Comparison of ENCODE assay signal across 11 cellular contexts in genomic region chr4:2280531-2281300, GRCh38. TPM values are rescaled to one million over a fixed set of nuclear protein-coding genes. Genes with fewer than 3 reads are reported as not detected.
DNase-seq lines count a peak whose midpoint lies in the region; ATAC-seq and TF ChIP-seq lines count a peak whose summit lies in the region.
"Had no signal": no experiment of that assay in that cellular context is flagged by ENCODE, and none has a peak within 500 bp of the region (broad histone marks: within the 10 kb centered on the region; RNA-seq: fewer than 3 reads in every experiment).

No MANE protein-coding gene starts in this region.

- no peak overlapping the region for H3K4me3 ChIP-seq in parathyroid adenoma (ENCODE audit: low read depth, low read length)
- H3K4me3 ChIP-seq: SJSA1 had no signal

- peak overlapping the region; percentile 31 for H2AFZ ChIP-seq in parathyroid adenoma

- no peaks in the 10 kb centered on the region for H3K36me3 ChIP-seq in parathyroid adenoma (ENCODE audit: control insufficient read depth, insufficient read depth, low read length)
- H3K36me3 ChIP-seq: neutrophil, SJSA1 had no signal

- H3K9ac ChIP-seq in parathyroid adenoma, result no peak overlapping the region

- H3K4me2 ChIP-seq in parathyroid adenoma (ENCODE audit: low read length), result peak overlapping the region; percentile 9

- H3K4me1 ChIP-seq in parathyroid adenoma, result no peaks in the 10 kb centered on the region
- H3K4me1 ChIP-seq: SJSA1 had no signal

- H3K79me2 ChIP-seq in parathyroid adenoma, result no peaks in the 10 kb centered on the region

- H3K27me3 ChIP-seq in parathyroid adenoma (ENCODE audit: control insufficient read depth, insufficient read depth, low read length), result no peaks in the 10 kb centered on the region
- H3K27me3 ChIP-seq: SJSA1 had no signal

- H3K9me3 ChIP-seq in parathyroid adenoma (ENCODE audit: control insufficient read depth, low read length), result no peaks in the 10 kb centered on the region
- H3K9me3 ChIP-seq: neutrophil, SJSA1 had no signal

- TF ChIP-seq CTCF in parathyroid adenoma (IDR thresholded peaks at IDR 0.05), result no peak

- ATAC-seq in GM21786 (IDR thresholded peaks at IDR 0.05; ENCODE audit: unreplicated experiment), result no peak

- DNase-seq in NCI-H345 (lab: John Stamatoyannopoulos, UW) (peak; percentile 4), NCI-H345 treated with DMSO at 0.1 percent for 48 hours (lab: John Stamatoyannopoulos, UW; ENCODE audit: unreplicated experiment) (no peak), M059J (ENCODE audit: low read depth) (peak; percentile 34), cerebellar cortex (ENCODE audit: low spot score) (peak; percentile 52), NCI-H2171 (lab: John Stamatoyannopoulos, UW) (no peak), G401 (ENCODE audit: low spot score) (no peak)
- DNase-seq: NCI-H1694 had no signal

- in situ Hi-C loops in G401 (cut with HindIII; ENCODE audit: low sequenced_read_pairs), result no loop called here

- H3K27ac ChIP-seq in parathyroid adenoma, result no peak overlapping the region
- H3K27ac ChIP-seq: neutrophil, SJSA1 had no signal

RNA-seq across cellular contexts. Expression of gene MXD4, which starts 18.8 kb away (rescaled TPM):
- total RNA-seq in M059J (2014; rRNA removed; shearing (Covaris generic)), result 11.1 and 19.2 TPM in 2 replicates
- 53.2 and 72.2 TPM in 2 replicates for total RNA-seq in G401 (2014; rRNA removed; shearing (Covaris generic))

RNA-seq across cellular contexts. Expression of gene HAUS3, which starts 38.8 kb away (rescaled TPM):
- total RNA-seq in M059J (2014; rRNA removed; shearing (Covaris generic)), result 7.7 and 14.2 TPM in 2 replicates
- total RNA-seq in G401 (2014; rRNA removed; shearing (Covaris generic)), result 12.3 and 15.5 TPM in 2 replicates

RNA-seq across cellular contexts. Expression of gene POLN, which starts 38.8 kb away (rescaled TPM):
- total RNA-seq in M059J (2014; rRNA removed; shearing (Covaris generic)), result 0.44 TPM in 1 of 2 replicates, not detected in the other
- 0.17 and 0.49 TPM in 2 replicates for total RNA-seq in G401 (2014; rRNA removed; shearing (Covaris generic))

Comparison
In these comparisons a context has a peak if more than half of its experiments do, and no peak if none do; other contexts are left out.
1. DNase-seq: peak in NCI-H345 (single experiment), M059J (single experiment) and cerebellar cortex (single experiment); none in NCI-H345 treated with DMSO at 0.1 percent for 48 hours (single experiment), NCI-H2171 (single experiment) and G401 (single experiment).